In the genomic region with DNA sequence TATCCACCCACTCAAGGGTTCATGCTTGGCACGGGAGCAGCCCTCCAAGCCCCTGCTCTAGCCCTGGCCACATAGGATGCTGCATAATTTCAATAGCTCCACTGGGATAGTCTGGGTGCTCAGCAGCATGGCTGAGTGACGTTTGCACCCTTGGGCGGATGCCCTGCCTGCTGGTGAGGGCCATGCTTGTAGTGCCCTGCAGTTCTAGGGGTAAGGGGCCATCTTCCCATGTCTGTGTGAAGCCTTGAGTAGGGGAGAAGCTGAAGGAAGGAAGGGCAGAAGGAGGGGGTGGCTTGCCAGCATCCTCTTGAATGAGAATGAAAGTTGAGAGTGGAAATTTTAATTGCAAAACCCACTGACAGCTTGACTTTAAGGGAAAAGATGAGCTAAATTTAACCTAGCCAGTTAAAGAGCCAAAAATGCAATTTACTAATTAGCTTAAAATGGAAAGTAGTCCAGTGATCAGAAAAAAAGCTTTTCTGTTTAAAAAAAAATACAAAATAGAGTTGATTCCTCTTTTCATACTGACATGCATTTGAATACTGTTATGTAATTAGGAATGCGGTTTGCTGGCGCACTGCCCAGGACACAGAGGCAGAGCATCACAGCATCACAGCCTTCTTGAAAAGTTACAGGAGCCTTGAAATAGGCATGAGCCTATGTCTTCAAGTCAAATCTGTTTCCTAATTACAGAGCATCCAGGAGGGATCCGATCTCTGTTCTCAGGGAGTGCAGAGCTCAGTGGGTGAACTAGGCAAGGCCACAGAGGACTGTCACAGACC, we compare ENCODE assay signal across 14 cellular contexts. TPM values are rescaled to one million over a fixed set of nuclear protein-coding genes. Genes with fewer than 3 reads are reported as not detected.
DNase-seq lines count a peak whose midpoint lies in the region; ATAC-seq and TF ChIP-seq lines count a peak whose summit lies in the region.
"Had no signal": no experiment of that assay in that cellular context is flagged by ENCODE, and none has a peak within 500 bp of the region (broad histone marks: within the 10 kb centered on the region; RNA-seq: fewer than 3 reads in every experiment).

No MANE protein-coding gene starts in this region.

- no peak overlapping the region for H3K27ac Mint-ChIP-seq in CD14-positive monocyte
- H3K27ac Mint-ChIP-seq: activated naive CD4-positive, alpha-beta T cell treated with anti-CD3 and anti-CD28 coated beads, Interleukin-2, amount 50 U/mL, for 72 hours had no signal

- peaks cover 10 to 28% (median 20%) of the 10 kb centered on the region in 3 donors for H3K27me3 Mint-ChIP-seq in CD14-positive monocyte (ENCODE audit: low read depth in 3 of 3)

- intact Hi-C loops in esophagus squamous epithelium (cut with DNase I) (no loop called here), posterior cingulate gyrus (cut with DNase I) (no loop called here), CD14-positive monocyte (cut with micrococcal nuclease) (no loop called here)

- no peak for TF ChIP-seq POLR2A in esophagus squamous epithelium (IDR thresholded peaks at IDR 0.05)

- no peak for ATAC-seq in HG03565 (IDR thresholded peaks at IDR 0.05; ENCODE audit: unreplicated experiment)

- DNase-seq in H7 (peak; percentile 50), NCI-H69 (lab: John Stamatoyannopoulos, UW) (peak; percentile 30), esophagus squamous epithelium (lab: John Stamatoyannopoulos, UW) (no peak), posterior cingulate gyrus (peak in 8 of 10 donors; percentile 46 to 93 (median 72)), CD14-positive monocyte (ENCODE audit: low spot score) (no peak), 8988T (no peak)
- DNase-seq in NK-92 treated with Interleukin-12 subunit alpha and Interleukin-12 subunit beta, amount 100 ng/mL, for 24 hours (lab: John Stamatoyannopoulos, UW), result no peak
- DNase-seq: erythroblast, NCI-H526 treated with DMSO at 0.1 percent for 48 hours, WERI-Rb-1 had no signal

- H3K4me3 Mint-ChIP-seq in CD14-positive monocyte, result no peak overlapping the region

- peaks cover 6% of the 10 kb centered on the region for H3K4me1 Mint-ChIP-seq in CD14-positive monocyte

- no peaks in the 10 kb centered on the region for H3K36me3 Mint-ChIP-seq in CD14-positive monocyte

- peaks cover 0 to 15% (median 0%) of the 10 kb centered on the region in 3 donors for H3K9me3 ChIP-seq in esophagus squamous epithelium

- H3K9me3 Mint-ChIP-seq in CD14-positive monocyte, result peaks cover under 1 to 15% (median 5%) of the 10 kb centered on the region in 7 donors

- no peak for TF ChIP-seq CTCF in esophagus squamous epithelium (IDR thresholded peaks at IDR 0.05)
- TF ChIP-seq CTCF in CD14-positive monocyte (IDR thresholded peaks at IDR 0.05), result no peak

- peaks cover 0 to 35% (median 17%) of the 10 kb centered on the region in 3 donors for H3K4me1 ChIP-seq in esophagus squamous epithelium

- H3K27ac ChIP-seq in esophagus squamous epithelium, result peak overlapping the region in 3 of 4 donors; percentile 49 to 53 (median 51)
- H3K27ac ChIP-seq: suprapubic skin, WERI-Rb-1 had no signal

- H3K27me3 ChIP-seq in H7 (ENCODE audit: control insufficient read depth, insufficient read depth, low read length) (no peaks in the 10 kb centered on the region), esophagus squamous epithelium (peaks cover 0 to 32% (median 0%) of the 10 kb centered on the region in 4 donors)

- H3K4me3 ChIP-seq in H7 (ENCODE audit: insufficient read depth, low read depth, low read length), result no peak overlapping the region
- H3K4me3 ChIP-seq in esophagus squamous epithelium, result no peak overlapping the region
- H3K4me3 ChIP-seq: lung, suprapubic skin had no signal

- 34 to 54% methylated on average over 5 to 6 of the region's 6 CpGs for WGBS in esophagus squamous epithelium, 2 donors

- H3K36me3 ChIP-seq in H7 (replicated peaks; ENCODE audit: control insufficient read depth, insufficient read depth, low read length) (no peaks in the 10 kb centered on the region), esophagus squamous epithelium (no peaks in the 10 kb centered on the region)
- H3K36me3 ChIP-seq: suprapubic skin, WERI-Rb-1 had no signal

RNA-seq across cellular contexts. Expression of a gene that starts 18.5 kb away (rescaled TPM):
- total RNA-seq in H7 (2014; rRNA removed; shearing (Covaris generic)), result 19.1 and 22.8 TPM in 2 replicates
- total RNA-seq in esophagus squamous epithelium, result 10 to 100 TPM in 2 of 4 donors, 1 to 10 TPM in 2; 3.0 to 22.9 (median 9.4) TPM
- polyA plus RNA-seq in CD14-positive monocyte, result not detected

Comparison
In these comparisons a context has a peak if more than half of its experiments do, and no peak if none do; other contexts are left out.
1. DNase-seq: peak in H7 (single experiment), NCI-H69 (single experiment) and posterior cingulate gyrus (8 of 10); none in esophagus squamous epithelium (single experiment), CD14-positive monocyte (single experiment), NK-92 treated with Interleukin-12 subunit alpha and Interleukin-12 subunit beta, amount 100 ng/mL, for 24 hours (single experiment) and 8988T (single experiment).